In genomic region chr6:4133941-4134838, GRCh38 we compare ENCODE assay signal across 9 cellular contexts. TPM values are rescaled to one million over a fixed set of nuclear protein-coding genes. Genes with fewer than 3 reads are reported as not detected.
DNase-seq lines count a peak whose midpoint lies in the region; ATAC-seq and TF ChIP-seq lines count a peak whose summit lies in the region.
"Had no signal": no experiment of that assay in that cellular context is flagged by ENCODE, and none has a peak within 500 bp of the region (broad histone marks: within the 10 kb centered on the region; RNA-seq: fewer than 3 reads in every experiment).

No MANE protein-coding gene starts in this region.

- peaks cover 42% of the 10 kb centered on the region for H3K79me2 ChIP-seq in Loucy (ENCODE audit: insufficient read depth, low read length)

- H2AFZ ChIP-seq in Loucy (ENCODE audit: low read length) = peak overlapping the region; percentile 77

- H3K9ac ChIP-seq in Loucy (ENCODE audit: low read depth, low read length, poor library complexity, severe bottlenecking) = peak overlapping the region; percentile 85

- H3K9me2 ChIP-seq in Loucy (replicated peaks; ENCODE audit: low read depth, low read length) = no peaks in the 10 kb centered on the region

- H3K9me3 Mint-ChIP-seq in Caco-2 (ENCODE audit: unreplicated experiment) = no peaks in the 10 kb centered on the region

- intact Hi-C loops in Caco-2 (cut with micrococcal nuclease; ENCODE audit: unreplicated experiment) = loop anchor here (1.0 kb wide), 1 partner anchor 8 kb away; no protein-coding TSS in a partner anchor
- intact Hi-C loops in right cardiac atrium (cut with DNase I) = no loop called here

- TF ChIP-seq CTCF in Caco-2 (IDR thresholded peaks at IDR 0.05; ENCODE audit: insufficient read depth in 1 of 2, low read depth in 1 of 2, low read length in 1 of 2, severe bottlenecking in 1 of 2, unreplicated experiment in 1 of 2) (no peak), Loucy (conservative IDR thresholded peaks at IDR 0.05; ENCODE audit: low read length) (no peak), retinal pigment epithelial cell (conservative IDR thresholded peaks at IDR 0.05; ENCODE audit: low read depth, low read length) (no peak)

- peak overlapping the region; percentile 93 for H3K4me2 ChIP-seq in Loucy (ENCODE audit: low read depth, low read length, poor library complexity, severe bottlenecking)

- CTCF ChIA-PET in Caco-2 (lab: Charles Lee) = no interaction called here

- H3F3A ChIP-seq in Loucy (ENCODE audit: low read depth) = no peaks in the 10 kb centered on the region; the same call in 1 of the 2 replicates

- H3K27ac ChIP-seq in right cardiac atrium (ENCODE audit: low read length) = no peak overlapping the region

- H3K9me3 ChIP-seq in Caco-2 = no peaks in the 10 kb centered on the region
- H3K9me3 ChIP-seq in Loucy (ENCODE audit: insufficient read depth, low read depth, low read length) = no peaks in the 10 kb centered on the region
- no peaks in the 10 kb centered on the region for H3K9me3 ChIP-seq in right cardiac atrium (ENCODE audit: control insufficient read depth, low read length)

- H3K4me1 Mint-ChIP-seq in Caco-2 (ENCODE audit: low read depth, unreplicated experiment) = peaks cover 18% of the 10 kb centered on the region

- H3K36me3 ChIP-seq in Caco-2 (ENCODE audit: control insufficient read depth, insufficient read depth, low read length) (peaks cover 1% of the 10 kb centered on the region; the same call in 1 of the 2 replicates), Loucy (ENCODE audit: insufficient read depth, low read length) (peaks cover 23% of the 10 kb centered on the region; the same call in 1 of the 2 replicates)

- POLR2A ChIA-PET in Caco-2 (lab: Charles Lee) = interaction anchor here (0.6 kb wide), 1 partner anchor 1135 kb away, joined by 3 read pairs; the partner anchor contains the start of gene NQO2

- H3K27me3 Mint-ChIP-seq in Caco-2 (ENCODE audit: insufficient read depth, unreplicated experiment) = peaks cover 3% of the 10 kb centered on the region

- ATAC-seq in right cardiac atrium = no peak
- ATAC-seq in GM21447 (IDR thresholded peaks at IDR 0.05; ENCODE audit: unreplicated experiment) = no peak

- peak overlapping the region; percentile 47 for H3K27ac Mint-ChIP-seq in Caco-2 (ENCODE audit: unreplicated experiment)

- peak in 1 of 2 experiments; percentile 11 for DNase-seq in Caco-2
- DNase-seq in activated T-helper 9 cell treated with anti-CD3 and anti-CD28 coated beads, Interleukin-2, amount 50 U/mL, for 16 hours (ENCODE audit: low read depth) = peak; percentile 3
- DNase-seq in right cardiac atrium = peak; percentile 21 to 68 (median 57)
- no peak for DNase-seq in retinal pigment epithelial cell (ENCODE audit: low read depth)
- no peak for DNase-seq in DMS79 treated with DMSO at 0.1 percent for 48 hours (lab: John Stamatoyannopoulos, UW)
- DNase-seq in NCI-H345 treated with DMSO at 0.1 percent for 48 hours (lab: John Stamatoyannopoulos, UW; ENCODE audit: unreplicated experiment) = no peak

- H3K27me3 ChIP-seq in Caco-2 (replicated peaks; ENCODE audit: control insufficient read depth, insufficient read depth, low read length) (no peaks in the 10 kb centered on the region), Loucy (ENCODE audit: insufficient read depth, low read length, poor library complexity, severe bottlenecking) (no peaks in the 10 kb centered on the region), right cardiac atrium (ENCODE audit: control insufficient read depth, insufficient read depth) (no peaks in the 10 kb centered on the region)

- peaks cover 13% of the 10 kb centered on the region for H3K4me1 ChIP-seq in Caco-2
- H3K4me1 ChIP-seq in Loucy (ENCODE audit: insufficient read depth, low read length, poor library complexity, severe bottlenecking) = peaks cover 29% of the 10 kb centered on the region
- peaks cover 3% of the 10 kb centered on the region for H3K4me1 ChIP-seq in right cardiac atrium (ENCODE audit: control insufficient read depth, insufficient read depth, low read length)

- 22% methylated on average over 13 of the region's 13 CpGs for WGBS in right cardiac atrium

- H4K20me1 ChIP-seq in Loucy (ENCODE audit: insufficient read depth, low read length, poor library complexity, severe bottlenecking) = no peaks in the 10 kb centered on the region

- H3K4me3 Mint-ChIP-seq in Caco-2 (ENCODE audit: unreplicated experiment) = peak overlapping the region; percentile 72

- peak overlapping the region; percentile 91 for H3K4me3 ChIP-seq in Caco-2 (ENCODE audit: low read depth, low read length)
- H3K4me3 ChIP-seq in Loucy (ENCODE audit: low read length, poor library complexity, severe bottlenecking) = peak overlapping the region; percentile 88
- peak overlapping the region; percentile 44 for H3K4me3 ChIP-seq in right cardiac atrium (ENCODE audit: low read length)
- peak overlapping the region; percentile 87 for H3K4me3 ChIP-seq in retinal pigment epithelial cell (ENCODE audit: low read length)

- no peaks in the 10 kb centered on the region for H3K36me3 Mint-ChIP-seq in Caco-2 (ENCODE audit: insufficient read depth, unreplicated experiment)

- BruUV-seq in Caco-2 (replicated peaks; lab: Mats Ljungman, UMichigan) = no TSS peak

RNA-seq across cellular contexts. Expression of gene ECI2, which starts 1.2 kb away (rescaled TPM):
- total RNA-seq in Caco-2 (2022) = 21.1 and 24.6 TPM in 2 replicates
- total RNA-seq in right cardiac atrium = 100 to 1,000 TPM in 2 of 4 donors, 10 to 100 TPM in 2; 70.1 to 124 (median 99.4) TPM
- polyA plus RNA-seq in right cardiac atrium = 115 TPM

RNA-seq across cellular contexts. Expression of gene FAM217A, which starts 55.3 kb away (rescaled TPM):
- not detected in 2 replicates for total RNA-seq in Caco-2 (2022)
- total RNA-seq in right cardiac atrium = not detected
- polyA plus RNA-seq in right cardiac atrium = not detected
- total RNA-seq: NCI-H460 had no signal

Comparison
In these comparisons a context has a peak if more than half of its experiments do, and no peak if none do; other contexts are left out.
1. DNase-seq: peak in activated T-helper 9 cell treated with anti-CD3 and anti-CD28 coated beads, Interleukin-2, amount 50 U/mL, for 16 hours (single experiment) and right cardiac atrium (3 of 3); none in retinal pigment epithelial cell (single experiment), DMS79 treated with DMSO at 0.1 percent for 48 hours (single experiment) and NCI-H345 treated with DMSO at 0.1 percent for 48 hours (single experiment).
2. Peak in every context shown above with its lines, with median percentiles within 50 percentile points of each other: H3K4me3 ChIP-seq.